15 cellular contexts compared by ENCODE assay signal in the genomic region with DNA sequence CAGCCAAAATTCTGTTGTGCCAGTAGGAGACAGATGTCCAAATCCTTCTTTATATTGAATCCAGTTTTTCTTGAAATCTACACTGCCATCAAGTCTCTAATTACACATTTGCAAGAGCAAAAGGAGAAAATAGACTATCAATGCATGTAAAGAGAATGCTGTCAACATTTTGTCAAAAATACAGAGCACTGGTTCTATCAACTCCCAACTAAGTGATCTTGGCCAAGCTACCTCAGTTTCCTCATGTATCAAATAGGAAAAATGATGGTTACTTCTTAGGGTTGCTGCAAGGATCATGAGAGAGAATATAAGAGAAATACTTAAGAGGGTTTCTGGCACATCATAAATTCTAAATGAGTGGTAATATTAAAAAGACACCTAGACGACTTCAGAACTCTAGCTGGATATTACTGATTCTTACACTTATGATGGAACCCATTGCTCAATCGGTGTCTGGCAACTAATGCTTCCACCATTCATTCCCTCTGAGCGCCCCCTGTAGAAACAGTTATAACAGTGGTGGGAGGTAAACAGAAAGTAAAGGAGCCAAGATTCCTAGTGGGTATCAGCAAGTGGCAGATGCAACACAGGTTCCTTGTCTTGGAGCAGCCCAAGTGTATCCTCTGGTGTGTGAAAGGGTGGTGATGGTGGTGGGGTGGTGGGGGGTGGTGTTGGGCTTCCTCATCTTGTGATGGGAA. TPM values are rescaled to one million over a fixed set of nuclear protein-coding genes. Genes with fewer than 3 reads are reported as not detected.
DNase-seq lines count a peak whose midpoint lies in the region; ATAC-seq and TF ChIP-seq lines count a peak whose summit lies in the region.
"Had no signal": no experiment of that assay in that cellular context is flagged by ENCODE, and none has a peak within 500 bp of the region (broad histone marks: within the 10 kb centered on the region; RNA-seq: fewer than 3 reads in every experiment).

No MANE protein-coding gene starts in this region.

- H3K4me3 ChIP-seq in hepatocyte (peak overlapping the region; percentile 5), right lobe of liver (peak overlapping the region; percentile 28 to 67 (median 66))

- 77% methylated on average over 3 of the region's 3 CpGs for WGBS in hepatocyte (ENCODE audit: low lambda C conversion rate, missing lambda C conversion rate)
- 21% methylated on average over 3 of the region's 3 CpGs for WGBS in right lobe of liver (ENCODE audit: insufficient coverage, low coverage, low lambda C conversion rate, missing lambda C conversion rate)

- no peak overlapping the region for H2AFZ ChIP-seq in hepatocyte

- peaks cover 4% of the 10 kb centered on the region for H3K4me1 ChIP-seq in hepatocyte (ENCODE audit: insufficient read depth)
- H3K4me1 ChIP-seq in right lobe of liver = peaks cover 0 to 18% (median 5%) of the 10 kb centered on the region in 4 donors
- H3K4me1 ChIP-seq: BE2C had no signal

- TF ChIP-seq POLR2A in right lobe of liver (IDR thresholded peaks at IDR 0.05) = peak; percentile 26

- peak overlapping the region; percentile 63 for H3K4me2 ChIP-seq in hepatocyte
- H3K4me2 ChIP-seq: KMS-11 had no signal

- no peak for TF ChIP-seq CTCF in hepatocyte (IDR thresholded peaks at IDR 0.05; ENCODE audit: poor library complexity)
- TF ChIP-seq CTCF in right lobe of liver (IDR thresholded peaks at IDR 0.05) = peak in 2 of 4 donors; percentile 3 to 21

- in situ Hi-C loops in SK-MEL-5 (cut with HindIII; ENCODE audit: low pct_unique_long_range_greater_than_20kb, low sequenced_read_pairs) = no loop called here

- H3K79me2 ChIP-seq in hepatocyte = peaks cover 32% of the 10 kb centered on the region

- H3K27me3 ChIP-seq in hepatocyte (no peaks in the 10 kb centered on the region), right lobe of liver (no peaks in the 10 kb centered on the region)

- intact Hi-C loops in right lobe of liver (cut with DNase I) = no loop called here

- H3K36me3 ChIP-seq in hepatocyte (replicated peaks; ENCODE audit: insufficient read depth, low read depth) (no peaks in the 10 kb centered on the region), right lobe of liver (peaks cover 11 to 73% (median 49%) of the 10 kb centered on the region in 4 donors)
- H3K36me3 ChIP-seq: BE2C had no signal

- no peaks in the 10 kb centered on the region for H3K9me2 ChIP-seq in hepatocyte (replicated peaks; ENCODE audit: insufficient read depth)

- H3K27ac ChIP-seq in hepatocyte (no peak overlapping the region), right lobe of liver (peak overlapping the region in 2 of 3 donors; percentile 9 to 94)
- H3K27ac ChIP-seq: KMS-11 had no signal

- ATAC-seq in right lobe of liver (peak; percentile 3 to 19 (median 4)), HG02938 (IDR thresholded peaks at IDR 0.05; ENCODE audit: unreplicated experiment) (no peak)

- no peaks in the 10 kb centered on the region for H4K20me1 ChIP-seq in hepatocyte (ENCODE audit: insufficient read depth, poor library complexity, severe bottlenecking)

- H3K9me3 ChIP-seq in hepatocyte (ENCODE audit: low read depth) = no peaks in the 10 kb centered on the region
- H3K9me3 ChIP-seq in right lobe of liver = no peaks in the 10 kb centered on the region
- H3K9me3 ChIP-seq: BE2C had no signal

- peak; percentile 17 for DNase-seq in SK-MEL-5 (ENCODE audit: low read depth, low spot score)
- DNase-seq in hepatocyte (ENCODE audit: low spot score) = no peak
- peak in 1 of 3 donors; percentile 55 for DNase-seq in right lobe of liver
- no peak for DNase-seq in NCI-H146 (lab: John Stamatoyannopoulos, UW)
- no peak for DNase-seq in DMS114 treated with DMSO at 0.1 percent for 48 hours (lab: John Stamatoyannopoulos, UW; ENCODE audit: unreplicated experiment)
- DNase-seq: 8988T; BE2C; C1 segment of cervical spinal cord; CD4-positive, CD25-positive, alpha-beta regulatory T cell; CD8-positive, alpha-beta memory T cell; COR-L47; DMS 273 treated with DMSO at 0.1 percent for 48 hours; HCEC 1CT had no signal

RNA-seq across cellular contexts. Expression of a gene that starts 3.8 kb away (rescaled TPM):
- total RNA-seq in SK-MEL-5 (2014; rRNA removed; shearing (Covaris generic)) = 0.45 and 0.75 TPM in 2 replicates
- polyA plus RNA-seq in SK-MEL-5 (2015; cell fraction: cytosol; rRNA removed) = 0.20 and 0.46 TPM in 2 replicates
- 2.6 TPM in 1 of 2 replicates, not detected in the other for polyA plus RNA-seq in SK-MEL-5 (2015; cell fraction: nucleus; rRNA removed)
- total RNA-seq in hepatocyte (1,531 and 1,684 TPM in 2 replicates), right lobe of liver (over 10,000 TPM in 4 of 6 experiments, 1,000 to 10,000 TPM in 2; 5,578 to 14,578 (median 13,052) TPM)
- 1,125 and 1,415 TPM in 2 replicates for polyA plus RNA-seq in hepatocyte
- total RNA-seq: CD4-positive, CD25-positive, alpha-beta regulatory T cell; CD8-positive, alpha-beta memory T cell had no signal
- polyA plus RNA-seq: CD4-positive, CD25-positive, alpha-beta regulatory T cell; CD8-positive, alpha-beta memory T cell had no signal

RNA-seq across cellular contexts. Expression of a gene that starts 18.2 kb away (rescaled TPM):
- total RNA-seq in SK-MEL-5 (2014; rRNA removed; shearing (Covaris generic)) = not detected in 2 replicates
- polyA plus RNA-seq in SK-MEL-5 (2015; cell fraction: cytosol; rRNA removed) = not detected in 2 replicates
- not detected in 2 replicates for polyA plus RNA-seq in SK-MEL-5 (2015; cell fraction: nucleus; rRNA removed)
- total RNA-seq in hepatocyte (1,189 and 1,239 TPM in 2 replicates), right lobe of liver (over 10,000 TPM in 5 of 6 experiments, 1,000 to 10,000 TPM in 1; 8,384 to 20,319 (median 15,496) TPM)
- polyA plus RNA-seq in hepatocyte = 446 and 579 TPM in 2 replicates
- total RNA-seq: CD4-positive, CD25-positive, alpha-beta regulatory T cell; CD8-positive, alpha-beta memory T cell had no signal
- polyA plus RNA-seq: CD4-positive, CD25-positive, alpha-beta regulatory T cell; CD8-positive, alpha-beta memory T cell had no signal

RNA-seq across cellular contexts. Expression of a gene that starts 45.9 kb away (rescaled TPM):
- total RNA-seq in SK-MEL-5 (2014; rRNA removed; shearing (Covaris generic)) = not detected in 2 replicates
- polyA plus RNA-seq in SK-MEL-5 (2015; cell fraction: cytosol; rRNA removed) = not detected in 2 replicates
- polyA plus RNA-seq in SK-MEL-5 (2015; cell fraction: nucleus; rRNA removed) = not detected in 2 replicates
- 1,901 and 1,953 TPM in 2 replicates for total RNA-seq in hepatocyte
- polyA plus RNA-seq in hepatocyte = 1,888 and 2,096 TPM in 2 replicates
- total RNA-seq in right lobe of liver = over 10,000 TPM in 5 of 6 experiments, 1,000 to 10,000 TPM in 1; 6,080 to 16,362 (median 11,864) TPM
- total RNA-seq: CD4-positive, CD25-positive, alpha-beta regulatory T cell; CD8-positive, alpha-beta memory T cell had no signal
- polyA plus RNA-seq: CD4-positive, CD25-positive, alpha-beta regulatory T cell; CD8-positive, alpha-beta memory T cell had no signal

RNA-seq across cellular contexts. Expression of a gene that starts 58.5 kb away (rescaled TPM):
- 98.9 and 117 TPM in 2 replicates for total RNA-seq in SK-MEL-5 (2014; rRNA removed; shearing (Covaris generic))
- 77.2 and 77.8 TPM in 2 replicates for polyA plus RNA-seq in SK-MEL-5 (2015; cell fraction: cytosol; rRNA removed)
- 170 and 208 TPM in 2 replicates for polyA plus RNA-seq in SK-MEL-5 (2015; cell fraction: nucleus; rRNA removed)
- total RNA-seq in hepatocyte = 63.9 and 67.3 TPM in 2 replicates
- 54.4 and 60.0 TPM in 2 replicates for polyA plus RNA-seq in hepatocyte
- total RNA-seq in right lobe of liver = 10 to 100 TPM; 33.1 to 55.8 (median 39.2) TPM

Comparison
In these comparisons a context has a peak if more than half of its experiments do, and no peak if none do; other contexts are left out.
1. RNA of a gene that starts 3.8 kb away (total RNA-seq): 5,578 to 14,578 TPM in right lobe of liver and 1,531 to 1,684 TPM in hepatocyte; 0.45 to 0.75 TPM in SK-MEL-5; every median in the first group is over 100 times any median in the second.
2. RNA of a gene that starts 18.2 kb away (total RNA-seq): 8,384 to 20,319 TPM in right lobe of liver and 1,189 to 1,239 TPM in hepatocyte; not detected in SK-MEL-5; every median in the first group is over 1,000 times any median in the second.
3. RNA of a gene that starts 45.9 kb away (total RNA-seq): 6,080 to 16,362 TPM in right lobe of liver and 1,901 to 1,953 TPM in hepatocyte; not detected in SK-MEL-5; every median in the first group is over 1,000 times any median in the second.